Comparison of ENCODE assay signal across 22 cellular contexts in genomic region chr1:116679828-116680628, GRCh38.
"Had no signal": no experiment of that assay in that cellular context is flagged by ENCODE, and none has a peak within 500 bp of the region (broad histone marks: within the 10 kb centered on the region; RNA-seq: fewer than 3 reads in every experiment).

No MANE protein-coding gene starts in this region.

- FAIRE-seq: endometrium had no signal

- H3K27ac ChIP-seq: ascending aorta, breast epithelium, coronary artery, gastroesophageal sphincter, heart left ventricle, right atrium auricular region, tibial nerve, uterus had no signal

- H3K27me3 ChIP-seq: ascending aorta, breast epithelium, gastroesophageal sphincter, right atrium auricular region, uterus had no signal

- H3K4me3 Mint-ChIP-seq: activated naive CD4-positive, alpha-beta T cell treated with anti-CD3 and anti-CD28 coated beads, Interleukin-2, amount 50 U/mL, for 24 hours; activated T-cell treated with anti-CD3 and anti-CD28 coated beads, Interleukin-2, amount 50 U/mL, for 72 hours; natural killer cell; T-helper 2 cell treated with Interferon-gamma antibody and Interleukin-4, amounts not matched to agents 5 μg/mL and 100 μg/mL, for 36 hours had no signal

- ATAC-seq: activated CD4-positive, CD25-positive, alpha-beta regulatory T cell treated with anti-CD3 and anti-CD28 coated beads, Interleukin-2, amount 50 U/mL, for 24 hours; activated T-cell treated with anti-CD3 and anti-CD28 coated beads, Interleukin-2, amount 50 U/mL, for 72 hours; gastroesophageal sphincter; heart left ventricle; stimulated activated naive CD8-positive, alpha-beta T cell treated with anti-CD3 and anti-CD28 coated beads, Interleukin-15, Interleukin-2, amounts not matched to agents 100 U/mL and 50 U/mL, for 24 hours had no signal

- DNase-seq: activated CD4-positive, alpha-beta T cell treated with anti-CD3 and anti-CD28 coated beads, Interleukin-2, amount 50 U/mL, for 1 hour; activated CD8-positive, alpha-beta memory T cell treated with anti-CD3 and anti-CD28 coated beads for 24 hours; activated CD8-positive, alpha-beta memory T cell treated with anti-CD3 and anti-CD28 coated beads, Interleukin-2, amount 50 U/mL, for 48 hours; activated effector memory CD4-positive, alpha-beta T cell treated with anti-CD3 and anti-CD28 coated beads, Interleukin-2, amount 50 U/mL, for 16 hours; activated T-cell treated with anti-CD3 and anti-CD28 coated beads, Interleukin-2, amount 50 U/mL, for 72 hours; heart left ventricle; mesenchymal stem cell; natural killer cell; stimulated activated CD4-positive, alpha-beta T cell treated with anti-CD3 and anti-CD28 coated beads, Interleukin-2, amount 100 ng/mL, for 24 hours; stimulated activated naive CD8-positive, alpha-beta T cell treated with anti-CD3 and anti-CD28 coated beads, Interleukin-15, Interleukin-2, amounts not matched to agents 100 U/mL and 50 U/mL, for 24 hours; uterus had no signal

- H3K9me3 Mint-ChIP-seq: activated naive CD4-positive, alpha-beta T cell treated with anti-CD3 and anti-CD28 coated beads, Interleukin-2, amount 50 U/mL, for 24 hours; activated T-cell treated with anti-CD3 and anti-CD28 coated beads, Interleukin-2, amount 50 U/mL, for 72 hours; natural killer cell; T-helper 2 cell treated with Interferon-gamma antibody and Interleukin-4, amounts not matched to agents 5 μg/mL and 100 μg/mL, for 36 hours had no signal

- H3K9me3 ChIP-seq: ascending aorta, breast epithelium, gastroesophageal sphincter, heart left ventricle, right atrium auricular region, tibial nerve, uterus had no signal

- H3K36me3 ChIP-seq: ascending aorta, breast epithelium, gastroesophageal sphincter, heart left ventricle, right atrium auricular region, tibial nerve, uterus had no signal

- H3K36me3 Mint-ChIP-seq: activated naive CD4-positive, alpha-beta T cell treated with anti-CD3 and anti-CD28 coated beads, Interleukin-2, amount 50 U/mL, for 24 hours; natural killer cell had no signal

- H3K4me1 ChIP-seq: ascending aorta, breast epithelium, gastroesophageal sphincter, heart left ventricle, right atrium auricular region, tibial nerve, uterus had no signal

- H3K27ac Mint-ChIP-seq: activated naive CD4-positive, alpha-beta T cell treated with anti-CD3 and anti-CD28 coated beads, Interleukin-2, amount 50 U/mL, for 24 hours; activated T-cell treated with anti-CD3 and anti-CD28 coated beads, Interleukin-2, amount 50 U/mL, for 72 hours; natural killer cell; progenitor cell of endocrine pancreas; T-helper 2 cell treated with Interferon-gamma antibody and Interleukin-4, amounts not matched to agents 5 μg/mL and 100 μg/mL, for 36 hours had no signal

- H3K4me1 Mint-ChIP-seq: activated naive CD4-positive, alpha-beta T cell treated with anti-CD3 and anti-CD28 coated beads, Interleukin-2, amount 50 U/mL, for 24 hours; natural killer cell had no signal

- H3K4me3 ChIP-seq: ascending aorta, breast epithelium, coronary artery, gastroesophageal sphincter, heart left ventricle, right atrium auricular region, tibial nerve, uterus had no signal
